In the genomic region with DNA sequence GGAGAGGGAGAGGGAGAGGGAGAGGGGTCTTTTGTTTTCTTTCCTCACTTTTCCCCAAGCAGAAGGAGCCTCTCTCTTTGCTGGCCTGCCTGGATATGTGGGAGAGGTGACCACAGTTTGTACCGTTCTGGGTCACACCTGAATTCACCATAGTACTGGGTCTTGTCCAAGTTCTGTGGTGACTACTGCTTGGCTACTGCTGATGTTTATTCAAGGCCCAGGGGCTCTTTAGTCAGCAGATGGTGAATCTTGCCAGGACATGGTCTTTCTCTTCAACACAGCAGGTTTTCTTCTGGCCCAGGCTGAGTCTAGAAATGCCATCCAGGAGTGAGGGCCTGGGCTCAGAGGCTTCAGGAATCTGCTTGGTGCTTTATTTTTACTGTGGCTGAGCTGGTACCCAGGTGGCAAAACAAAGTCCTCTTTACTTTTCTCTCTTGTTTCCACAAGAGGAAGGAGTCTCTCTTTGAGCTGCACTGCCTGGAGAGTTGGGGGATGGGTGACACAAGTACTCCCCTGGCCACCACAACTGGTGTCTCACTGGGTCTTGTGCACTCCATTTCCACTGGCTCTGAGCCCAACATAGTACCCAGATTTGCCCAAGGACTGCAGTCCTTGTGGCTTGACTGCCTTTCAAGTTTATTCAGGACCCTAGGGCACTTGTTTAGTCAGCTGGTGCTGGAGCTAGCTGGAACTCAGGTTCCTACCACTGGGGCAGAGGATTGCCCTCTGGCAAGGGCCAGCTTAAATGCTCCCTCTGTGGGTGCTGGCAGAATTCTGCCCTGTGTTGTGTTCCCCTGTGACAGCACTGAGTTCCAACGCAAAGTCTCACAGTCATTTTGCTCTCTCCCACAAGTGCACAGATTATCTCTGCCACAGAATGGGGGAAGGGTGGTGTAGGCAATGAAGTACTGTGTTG, we compare ENCODE assay signal across 1 cellular context.
TF ChIP-seq lines count a peak whose summit lies in the region.

No MANE protein-coding gene starts in this region.

TF ChIP-seq in K562, 482 proteins besides CTCF, POLR2A, EP300 and RAD21:
- TF ChIP-seq KDM2B (CRISPR knock-in tag; IDR thresholded peaks at IDR 0.05) (no peak), ZNF41 (CRISPR knock-in tag; conservative IDR thresholded peaks at IDR 0.05) (0 out of 2 replicates have a peak, but pooled peaks have one; percentile 15)
